ENCODE assay signal across 1 cellular context in genomic region chr1:40980068-40980452, GRCh38.
TF ChIP-seq lines count a peak whose summit lies in the region.

No MANE protein-coding gene starts in this region.

TF ChIP-seq in K562, 482 proteins besides CTCF, POLR2A, EP300 and RAD21 (continued from another document and continues in another):
- TF ChIP-seq MCM2 (IDR thresholded peaks at IDR 0.05; ENCODE audit: low read depth) = no peak
- TF ChIP-seq ATF7 (IDR thresholded peaks at IDR 0.05) = no peak
- peak in 1 of 2 experiments; percentile 1; a peak in 1 of 4 replicates for TF ChIP-seq FOXA3 (CRISPR knock-in tag; conservative IDR thresholded peaks at IDR 0.05 in 1 of 2, IDR thresholded peaks at IDR 0.05 in 1 of 2)
- TF ChIP-seq ATF1 (CRISPR knock-in tag; IDR thresholded peaks at IDR 0.05) = no peak
- TF ChIP-seq ATF1 (tag; IDR thresholded peaks at IDR 0.05) = no peak
- no peak for TF ChIP-seq NFIX (CRISPR knock-in tag; IDR thresholded peaks at IDR 0.05; ENCODE audit: low read depth)
- TF ChIP-seq ZKSCAN1 (IDR thresholded peaks at IDR 0.05; ENCODE audit: low read depth, low read length) = no peak
- no peak for TF ChIP-seq BRF2 (IDR thresholded peaks at IDR 0.05; ENCODE audit: borderline replicate concordance, insufficient read depth, insufficient read length)
- no peak for TF ChIP-seq ELF1 (tag; IDR thresholded peaks at IDR 0.05)
- TF ChIP-seq ETS1 (conservative IDR thresholded peaks at IDR 0.05; ENCODE audit: control insufficient read depth, low read depth, low read length) = peak; percentile 70
- TF ChIP-seq GATAD2B (IDR thresholded peaks at IDR 0.05; ENCODE audit: borderline replicate concordance) = peak; percentile 77; the same call in 1 of the 2 replicates
- TF ChIP-seq HIVEP1 (CRISPR knock-in tag; IDR thresholded peaks at IDR 0.05) = no peak
- no peak for TF ChIP-seq ID3 (CRISPR knock-in tag; IDR thresholded peaks at IDR 0.05)
- no peak for TF ChIP-seq ID3 (tag; IDR thresholded peaks at IDR 0.05)
- TF ChIP-seq CBX3 (IDR thresholded peaks at IDR 0.05; ENCODE audit: borderline replicate concordance in 1 of 2, low read length in 2 of 2) = no peak
- no peak for TF ChIP-seq ZNF324 (CRISPR knock-in tag; IDR thresholded peaks at IDR 0.05)
- no peak; the same call in 1 of the 2 replicates for TF ChIP-seq CREB1 (IDR thresholded peaks at IDR 0.05)
- TF ChIP-seq CREB1 (CRISPR knock-in tag; IDR thresholded peaks at IDR 0.05) = peak; percentile 5; the same call in 1 of the 2 replicates
- TF ChIP-seq ZNF445 (CRISPR knock-in tag; IDR thresholded peaks at IDR 0.05; ENCODE audit: low read depth) = no peak
- no peak for TF ChIP-seq ZNF174 (CRISPR knock-in tag; IDR thresholded peaks at IDR 0.05)
- no peak for TF ChIP-seq PHB (CRISPR knock-in tag; IDR thresholded peaks at IDR 0.05)
- TF ChIP-seq ZNF511 (CRISPR knock-in tag; IDR thresholded peaks at IDR 0.05) = no peak; the same call in 1 of the 2 replicates
- TF ChIP-seq SMAD4 (CRISPR knock-in tag; conservative IDR thresholded peaks at IDR 0.05) = peak; percentile 81
- no peak for TF ChIP-seq CHCHD3 (CRISPR knock-in tag; IDR thresholded peaks at IDR 0.05)
- no peak for TF ChIP-seq ZNF431 (CRISPR knock-in tag; IDR thresholded peaks at IDR 0.05)
- TF ChIP-seq ZNF785 (CRISPR knock-in tag; IDR thresholded peaks at IDR 0.05) = no peak
- peak; percentile 96 for TF ChIP-seq L3MBTL2 (IDR thresholded peaks at IDR 0.05)
- no peak for TF ChIP-seq ZNF274 (IDR thresholded peaks at IDR 0.05; ENCODE audit: borderline replicate concordance, low read depth, low read length)
- peak; percentile 38; the same call in 1 of the 2 replicates for TF ChIP-seq KLF1 (tag; IDR thresholded peaks at IDR 0.05)
- no peak for TF ChIP-seq ZC3H4 (CRISPR knock-in tag; IDR thresholded peaks at IDR 0.05; ENCODE audit: borderline replicate concordance)
- no peak for TF ChIP-seq HCFC1 (IDR thresholded peaks at IDR 0.05; ENCODE audit: low read depth, low read length)
- no peak for TF ChIP-seq NR2F6 (CRISPR knock-in tag; IDR thresholded peaks at IDR 0.05)
- no peak for TF ChIP-seq BHLHE40 (IDR thresholded peaks at IDR 0.05; ENCODE audit: low read length)
- no peak for TF ChIP-seq RBM15 (IDR thresholded peaks at IDR 0.05; ENCODE audit: insufficient read depth, low read length)
- TF ChIP-seq EHMT2 (IDR thresholded peaks at IDR 0.05) = no peak
- TF ChIP-seq TFAP4 (CRISPR knock-in tag; IDR thresholded peaks at IDR 0.05; ENCODE audit: borderline replicate concordance) = no peak
- no peak for TF ChIP-seq MNT (conservative IDR thresholded peaks at IDR 0.05)
- TF ChIP-seq HOXB6 (CRISPR knock-in tag; IDR thresholded peaks at IDR 0.05; ENCODE audit: borderline replicate concordance) = no peak
- TF ChIP-seq ZBTB34 (CRISPR knock-in tag; IDR thresholded peaks at IDR 0.05) = no peak
- TF ChIP-seq HDAC2 (IDR thresholded peaks at IDR 0.05) = no peak
- no peak for TF ChIP-seq FOXO4 (CRISPR knock-in tag; IDR thresholded peaks at IDR 0.05)
- no peak for TF ChIP-seq ADNP (tag; IDR thresholded peaks at IDR 0.05)
- TF ChIP-seq CBX1 (IDR thresholded peaks at IDR 0.05; ENCODE audit: low read depth) = no peak
- TF ChIP-seq ZNF586 (CRISPR knock-in tag; conservative IDR thresholded peaks at IDR 0.05) = no peak
- no peak for TF ChIP-seq MITF (IDR thresholded peaks at IDR 0.05)
- 0 out of 2 replicates have a peak, but pooled peaks have one; percentile 36 for TF ChIP-seq DMBX1 (CRISPR knock-in tag; IDR thresholded peaks at IDR 0.05; ENCODE audit: borderline replicate concordance)
- TF ChIP-seq LEF1 (IDR thresholded peaks at IDR 0.05) = no peak
- TF ChIP-seq NFE2L1 (tag; IDR thresholded peaks at IDR 0.05; ENCODE audit: borderline replicate concordance, low read depth) = no peak
- no peak for TF ChIP-seq SREBF1 (IDR thresholded peaks at IDR 0.05; ENCODE audit: borderline replicate concordance, low read depth, low read length)
- TF ChIP-seq MBD2 (IDR thresholded peaks at IDR 0.05; ENCODE audit: borderline replicate concordance, low read depth) = no peak
- TF ChIP-seq RBM34 (IDR thresholded peaks at IDR 0.05; ENCODE audit: borderline replicate concordance, insufficient read depth, low read length) = no peak
- no peak for TF ChIP-seq MLX (CRISPR knock-in tag; conservative IDR thresholded peaks at IDR 0.05)
- TF ChIP-seq TRIM28 (IDR thresholded peaks at IDR 0.05) = no peak
- no peak for TF ChIP-seq MBD1 (CRISPR knock-in tag; IDR thresholded peaks at IDR 0.05)
- TF ChIP-seq KAT2B (IDR thresholded peaks at IDR 0.05; ENCODE audit: low read depth, low read length) = no peak
- no peak for TF ChIP-seq CHD1 (IDR thresholded peaks at IDR 0.05; ENCODE audit: low read length)
- no peak for TF ChIP-seq E4F1 (CRISPR knock-in tag; IDR thresholded peaks at IDR 0.05; ENCODE audit: borderline replicate concordance)
- TF ChIP-seq HMGN3 (IDR thresholded peaks at IDR 0.05; ENCODE audit: borderline replicate concordance, extremely low read depth, insufficient read length, low read depth, low read length) = no peak
